Comparison of ENCODE assay signal across 12 cellular contexts in the genomic region with DNA sequence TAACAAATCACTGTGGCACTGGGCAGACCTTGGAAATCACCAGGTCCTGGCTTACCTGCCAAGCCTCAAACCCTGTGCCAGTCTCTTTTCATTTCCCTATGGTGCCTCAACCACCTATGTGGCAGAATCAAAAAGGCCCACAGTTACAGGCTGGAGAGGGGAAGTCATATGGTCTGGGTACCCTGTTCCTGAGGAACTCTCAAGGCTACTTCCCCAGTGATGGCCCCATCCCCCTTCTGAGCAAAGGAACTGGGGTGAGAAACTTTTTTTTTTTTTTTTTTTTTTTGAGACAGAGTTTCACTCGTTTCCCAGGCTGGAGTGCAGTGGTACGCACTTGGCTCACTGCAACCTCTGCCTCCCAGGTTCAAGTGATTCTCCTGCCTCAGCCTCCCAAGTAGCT.
DNase-seq lines count a peak whose midpoint lies in the region; TF ChIP-seq lines count a peak whose summit lies in the region.
"Had no signal": no experiment of that assay in that cellular context is flagged by ENCODE, and none has a peak within 500 bp of the region (broad histone marks: within the 10 kb centered on the region; RNA-seq: fewer than 3 reads in every experiment).

No MANE protein-coding gene starts in this region.

- no peak overlapping the region for H3K9ac ChIP-seq in HUES64 (ENCODE audit: low read depth, low read length)

- 95% methylated on average over 2 of the region's 2 CpGs for WGBS in HUES64
- 45 to 81% methylated on average over 2 of the region's 2 CpGs for WGBS in testis, 2 donors

- DNase-seq in ascending aorta (ENCODE audit: low spot score in 2 of 2) (no peak), mesenteric fat pad (ENCODE audit: low spot score) (peak; percentile 16), testis (no peak), NCI-H1105 (lab: John Stamatoyannopoulos, UW) (no peak), NCI-H2107 (lab: John Stamatoyannopoulos, UW) (no peak)
- no peak for DNase-seq in stimulated activated CD4-positive, alpha-beta T cell treated with anti-CD3 and anti-CD28 coated beads, Interleukin-2, amount 100 ng/mL, for 24 hours
- DNase-seq: activated CD8-positive, alpha-beta memory T cell treated with anti-CD3 and anti-CD28 coated beads, Interleukin-2, amount 50 U/mL, for 4 hours; Calu3; MG63; NK-92 treated with Interleukin-12 subunit alpha and Interleukin-12 subunit beta, amount 100 ng/mL, for 24 hours; stimulated activated CD4-positive, alpha-beta T cell treated with anti-CD3 and anti-CD28 coated beads, Interleukin-4, amount 100 ng/mL, for 24 hours had no signal

- H3K36me3 ChIP-seq in HUES64 (ENCODE audit: insufficient read depth, low read length) = peaks cover 90% of the 10 kb centered on the region
- H3K36me3 ChIP-seq in ascending aorta = peaks cover 28 to 46% of the 10 kb centered on the region in 2 donors
- no peaks in the 10 kb centered on the region for H3K36me3 ChIP-seq in testis (ENCODE audit: low read depth, missing control alignments)

- H3K4me3 ChIP-seq in HUES64 (ENCODE audit: low read length) (no peak overlapping the region), ascending aorta (no peak overlapping the region), testis (no peak overlapping the region)
- H3K4me3 ChIP-seq: MG63 had no signal

- H3K9me3 ChIP-seq in HUES64 (ENCODE audit: insufficient read depth, low read depth, low read length) = no peaks in the 10 kb centered on the region
- no peaks in the 10 kb centered on the region for H3K9me3 ChIP-seq in ascending aorta
- H3K9me3 ChIP-seq in testis = no peaks in the 10 kb centered on the region
- H3K9me3 ChIP-seq: MG63 had no signal

- TF ChIP-seq CTCF in ascending aorta (IDR thresholded peaks at IDR 0.05) (no peak), testis (IDR thresholded peaks at IDR 0.05) (no peak)

- TF ChIP-seq POLR2A in testis (IDR thresholded peaks at IDR 0.05) = no peak

- intact Hi-C loops in ascending aorta (cut with DNase I) = no loop called here
- intact Hi-C loops in testis (cut with DNase I; ENCODE audit: low total_unique reads) = no loop called here

- H3K27me3 ChIP-seq in HUES64 (ENCODE audit: insufficient read depth, low read length) (no peaks in the 10 kb centered on the region), ascending aorta (no peaks in the 10 kb centered on the region), testis (no peaks in the 10 kb centered on the region)
- H3K27me3 ChIP-seq: MG63 had no signal

- H3K4me1 ChIP-seq in HUES64 (ENCODE audit: insufficient read depth, low read length) = peaks cover 25% of the 10 kb centered on the region
- peaks cover 11 to 33% of the 10 kb centered on the region in 2 donors for H3K4me1 ChIP-seq in ascending aorta
- H3K4me1 ChIP-seq in testis = peaks cover 91% of the 10 kb centered on the region

- H3K27ac ChIP-seq in HUES64 (ENCODE audit: low read depth, low read length) (peak overlapping the region; percentile 9; the same call in 1 of the 2 replicates), ascending aorta (peak overlapping the region; percentile 58 to 66), testis (peak overlapping the region; percentile 73 to 81)

Comparison
In these comparisons a context has a peak if more than half of its experiments do, and no peak if none do; other contexts are left out.
1. H3K27ac ChIP-seq: peak in every context shown above with its lines; median percentile 77 in testis; 62 in ascending aorta; 9 in HUES64.